In genomic region chr20:41174373-41174772, GRCh38 we compare ENCODE assay signal across 11 cellular contexts. TPM values are rescaled to one million over a fixed set of nuclear protein-coding genes. Genes with fewer than 3 reads are reported as not detected.
A peak's percentile ranks its signal among the peaks of the same experiment; 100 is the strongest.
DNase-seq lines count a peak whose midpoint lies in the region; ATAC-seq and TF ChIP-seq lines count a peak whose summit lies in the region.
"Had no signal": no experiment of that assay in that cellular context is flagged by ENCODE, and none has a peak within 500 bp of the region (broad histone marks: within the 10 kb centered on the region; RNA-seq: fewer than 3 reads in every experiment).

No MANE protein-coding gene starts in this region.

- ATAC-seq in activated naive CD4-positive, alpha-beta T cell treated with anti-CD3 and anti-CD28 coated beads, Interleukin-2, amount 50 U/mL, for 72 hours = no peak
- ATAC-seq in lung (ENCODE audit: insufficient read depth, low FRiP score) (no peak), thoracic aorta (ENCODE audit: insufficient number of reproducible peaks, low FRiP score, low read depth) (no peak), GM21619 (IDR thresholded peaks at IDR 0.05; ENCODE audit: unreplicated experiment) (no peak)

- H3K27me3 ChIP-seq in lung (ENCODE audit: control insufficient read depth, insufficient read depth) (no peaks in the 10 kb centered on the region), thoracic aorta (replicated peaks; ENCODE audit: insufficient read depth) (no peaks in the 10 kb centered on the region)

- H3K27ac ChIP-seq in lung (ENCODE audit: low read depth in 1 of 2, low read length in 1 of 2) (peak overlapping the region; percentile 13 to 69), thoracic aorta (peak overlapping the region; percentile 84 to 95)

- WGBS in lung, 2 donors = 97% methylated on average over 10 of the region's 10 CpGs

- peaks cover 0 to 46% of the 10 kb centered on the region in 2 donors for H3K36me3 ChIP-seq in lung (ENCODE audit: control insufficient read depth in 2 of 2, insufficient read depth in 2 of 2, low read length in 2 of 2)
- H3K36me3 ChIP-seq in thoracic aorta = peaks cover 4% of the 10 kb centered on the region

- H3K9me3 Mint-ChIP-seq in activated naive CD4-positive, alpha-beta T cell treated with anti-CD3 and anti-CD28 coated beads, Interleukin-2, amount 50 U/mL, for 72 hours = no peaks in the 10 kb centered on the region

- no peaks in the 10 kb centered on the region for H3K9me3 ChIP-seq in lung (ENCODE audit: control insufficient read depth in 2 of 2, insufficient read depth in 1 of 2, low read length in 1 of 2)
- H3K9me3 ChIP-seq in thoracic aorta = no peaks in the 10 kb centered on the region

- peak; percentile 53 for DNase-seq in activated effector memory CD4-positive, alpha-beta T cell treated with anti-CD3 and anti-CD28 coated beads, Interleukin-2, amount 50 U/mL, for 16 hours
- DNase-seq in activated effector memory CD4-positive, alpha-beta T cell treated with Interleukin-2 at 50 U/mL for 16 hours = no peak
- DNase-seq in activated naive CD4-positive, alpha-beta T cell treated with anti-CD3 and anti-CD28 coated beads, Interleukin-2, amount 50 U/mL, for 72 hours (ENCODE audit: low spot score in 2 of 2) = peak in 1 of 2 donors; percentile 21
- DNase-seq in lung (ENCODE audit: low spot score) = peak; percentile 26
- DNase-seq in thoracic aorta (ENCODE audit: low spot score) = no peak
- no peak for DNase-seq in globus pallidus (ENCODE audit: low spot score)
- no peak for DNase-seq in GM20000 (ENCODE audit: low spot score)
- DNase-seq: central memory CD4-positive, alpha-beta T cell; GOT3; SHP77 had no signal

- H3K27ac Mint-ChIP-seq in activated naive CD4-positive, alpha-beta T cell treated with anti-CD3 and anti-CD28 coated beads, Interleukin-2, amount 50 U/mL, for 72 hours = peak overlapping the region; percentile 71 to 90

- H3K36me3 Mint-ChIP-seq in activated naive CD4-positive, alpha-beta T cell treated with anti-CD3 and anti-CD28 coated beads, Interleukin-2, amount 50 U/mL, for 72 hours = peaks cover 0 to 19% of the 10 kb centered on the region in 2 donors

- TF ChIP-seq CTCF in lung (IDR thresholded peaks at IDR 0.05; ENCODE audit: control extremely low read depth, extremely low read depth) = no peak
- TF ChIP-seq CTCF in thoracic aorta (IDR thresholded peaks at IDR 0.05) = no peak
- no peak for TF ChIP-seq CTCF in GM20000 (IDR thresholded peaks at IDR 0.05; ENCODE audit: extremely low read depth, missing control alignments)

- H3K4me3 ChIP-seq in lung (no peak overlapping the region), thoracic aorta (no peak overlapping the region)

- peaks cover 8 to 14% of the 10 kb centered on the region in 2 donors for H3K4me1 ChIP-seq in lung (ENCODE audit: control insufficient read depth in 2 of 2, insufficient read depth in 2 of 2, low read length in 2 of 2)
- peaks cover 44 to 76% of the 10 kb centered on the region in 2 donors for H3K4me1 ChIP-seq in thoracic aorta (ENCODE audit: control insufficient read depth in 1 of 2, low read depth in 2 of 2)

RNA-seq across cellular contexts. Expression of gene PLCG1, which starts 37.0 kb away (rescaled TPM):
- total RNA-seq in activated naive CD4-positive, alpha-beta T cell treated with anti-CD3 and anti-CD28 coated beads, Interleukin-2, amount 50 U/mL, for 72 hours = 100 to 1,000 TPM; 153 to 348 TPM
- total RNA-seq in lung = 100 to 1,000 TPM in 1 of 2 donors, 10 to 100 TPM in 1; 89.7 to 154 TPM
- polyA plus RNA-seq in lung = 10 to 100 TPM; 29.6 to 44.5 TPM
- 100 to 1,000 TPM; 185 to 255 TPM for total RNA-seq in thoracic aorta

Comparison
In these comparisons a context has a peak if more than half of its experiments do, and no peak if none do; other contexts are left out.
1. DNase-seq: peak in activated effector memory CD4-positive, alpha-beta T cell treated with anti-CD3 and anti-CD28 coated beads, Interleukin-2, amount 50 U/mL, for 16 hours (single experiment) and lung (single experiment); none in activated effector memory CD4-positive, alpha-beta T cell treated with Interleukin-2 at 50 U/mL for 16 hours (single experiment), thoracic aorta (single experiment), globus pallidus (single experiment) and GM20000 (single experiment).